Comparison of ENCODE assay signal across 27 cellular contexts in genomic region chr4:127425202-127425845, GRCh38.
"Had no signal": no experiment of that assay in that cellular context is flagged by ENCODE, and none has a peak within 500 bp of the region (broad histone marks: within the 10 kb centered on the region; RNA-seq: fewer than 3 reads in every experiment).

No MANE protein-coding gene starts in this region.

- H3K36me3 Mint-ChIP-seq: activated CD8-positive, alpha-beta memory T cell treated with anti-CD3 and anti-CD28 coated beads, Interleukin-2, amount 10 ng/mL, durations not matched to agents 7 days and 5 days; activated naive CD4-positive, alpha-beta T cell treated with anti-CD3 and anti-CD28 coated beads, Interleukin-2, amount 50 U/mL, for 72 hours; brain; T-cell had no signal

- H3K4me3 Mint-ChIP-seq: activated CD8-positive, alpha-beta memory T cell treated with anti-CD3 and anti-CD28 coated beads, Interleukin-2, amount 10 ng/mL, durations not matched to agents 7 days and 5 days; activated naive CD8-positive, alpha-beta T cell treated with anti-CD3 and anti-CD28 coated beads, Interleukin-2, amount 50 U/mL, for 24 hours; activated T-cell treated with anti-CD3 and anti-CD28 coated beads, Interleukin-2, amount 50 U/mL, for 24 hours; activated T-helper 1 cell treated with anti-CD3 and anti-CD28 coated beads, Interleukin-12 subunit alpha, Interleukin-12 subunit beta, Interleukin-2, Interleukin-4 antibody, amounts not matched to agents 30 ng/mL and 10 ng/mL and 1 ng/mL, durations not matched to agents 14 hours and 24 hours and 36 hours; brain; T-cell had no signal

- H3K27me3 Mint-ChIP-seq: activated CD8-positive, alpha-beta memory T cell treated with anti-CD3 and anti-CD28 coated beads, Interleukin-2, amount 10 ng/mL, durations not matched to agents 7 days and 5 days; activated naive CD8-positive, alpha-beta T cell treated with anti-CD3 and anti-CD28 coated beads, Interleukin-2, amount 50 U/mL, for 24 hours; activated T-cell treated with anti-CD3 and anti-CD28 coated beads, Interleukin-2, amount 50 U/mL, for 24 hours; T-cell had no signal

- H3K27ac ChIP-seq: cardiac muscle cell, SK-N-MC, VCaP had no signal

- H3K27me3 ChIP-seq: cardiac muscle cell had no signal

- DNase-seq: activated CD4-positive, alpha-beta T cell treated with anti-CD3 and anti-CD28 coated beads for 4 hours; activated CD4-positive, alpha-beta T cell treated with anti-CD3 and anti-CD28 coated beads, Interleukin-2, amount 50 U/mL, for 4 hours; activated CD8-positive, alpha-beta memory T cell treated with anti-CD3 and anti-CD28 coated beads, Interleukin-2, amount 10 ng/mL, durations not matched to agents 7 days and 5 days; activated effector memory CD4-positive, alpha-beta T cell treated with Interleukin-2 at 50 U/mL for 16 hours; activated naive CD4-positive, alpha-beta T cell treated with Interleukin-2 at 50 U/mL for 16 hours; activated naive CD8-positive, alpha-beta T cell treated with anti-CD3 and anti-CD28 coated beads, Interleukin-2, amount 50 U/mL, for 24 hours; activated T-cell treated with anti-CD3 and anti-CD28 coated beads, Interleukin-2, amount 50 U/mL, for 24 hours; amygdala; NCI-H1092; NCI-H1930; NCI-H2171; NCI-H526; NCI-H774; OCI-M1; RPMI8226; T-cell; T-helper 2 cell; T1000 had no signal

- H3K9me3 Mint-ChIP-seq: activated T-cell treated with anti-CD3 and anti-CD28 coated beads, Interleukin-2, amount 50 U/mL, for 24 hours; activated T-helper 1 cell treated with anti-CD3 and anti-CD28 coated beads, Interleukin-12 subunit alpha, Interleukin-12 subunit beta, Interleukin-2, Interleukin-4 antibody, amounts not matched to agents 30 ng/mL and 10 ng/mL and 1 ng/mL, durations not matched to agents 14 hours and 24 hours and 36 hours; T-cell had no signal

- H3K4me3 ChIP-seq: cardiac muscle cell, SK-N-MC had no signal

- ATAC-seq: activated CD4-positive, CD25-positive, alpha-beta regulatory T cell treated with anti-CD3 and anti-CD28 coated beads, Interleukin-2, amount 50 U/mL, for 24 hours; activated CD8-positive, alpha-beta memory T cell treated with anti-CD3 and anti-CD28 coated beads, Interleukin-2, amount 10 ng/mL, durations not matched to agents 7 days and 5 days; activated naive CD4-positive, alpha-beta T cell treated with anti-CD3 and anti-CD28 coated beads, Interleukin-2, amount 50 U/mL, for 72 hours; activated naive CD8-positive, alpha-beta T cell treated with anti-CD3 and anti-CD28 coated beads, Interleukin-2, amount 50 U/mL, for 24 hours; Panc1; Right ventricle myocardium inferior; T-cell had no signal

- H3K27ac Mint-ChIP-seq: activated CD8-positive, alpha-beta memory T cell treated with anti-CD3 and anti-CD28 coated beads, Interleukin-2, amount 10 ng/mL, durations not matched to agents 7 days and 5 days; activated naive CD4-positive, alpha-beta T cell treated with anti-CD3 and anti-CD28 coated beads, Interleukin-2, amount 50 U/mL, for 72 hours; activated naive CD8-positive, alpha-beta T cell treated with anti-CD3 and anti-CD28 coated beads, Interleukin-2, amount 50 U/mL, for 24 hours; activated T-cell treated with anti-CD3 and anti-CD28 coated beads, Interleukin-2, amount 50 U/mL, for 24 hours; activated T-helper 1 cell treated with anti-CD3 and anti-CD28 coated beads, Interleukin-12 subunit alpha, Interleukin-12 subunit beta, Interleukin-2, Interleukin-4 antibody, amounts not matched to agents 30 ng/mL and 10 ng/mL and 1 ng/mL, durations not matched to agents 14 hours and 24 hours and 36 hours; brain; T-cell had no signal

- H3K4me1 Mint-ChIP-seq: activated CD8-positive, alpha-beta memory T cell treated with anti-CD3 and anti-CD28 coated beads, Interleukin-2, amount 10 ng/mL, durations not matched to agents 7 days and 5 days; activated naive CD8-positive, alpha-beta T cell treated with anti-CD3 and anti-CD28 coated beads, Interleukin-2, amount 50 U/mL, for 24 hours; brain; T-cell had no signal

- H3K36me3 ChIP-seq: cardiac muscle cell had no signal
